10 cellular contexts compared by ENCODE assay signal in genomic region chr2:216445489-216445888, GRCh38.
"Had no signal": no experiment of that assay in that cellular context is flagged by ENCODE, and none has a peak within 500 bp of the region (broad histone marks: within the 10 kb centered on the region; RNA-seq: fewer than 3 reads in every experiment).

No MANE protein-coding gene starts in this region.

- DNase-seq: activated B cell treated with CpG ODN at 0.5 μM for 24 hours; activated CD4-positive, alpha-beta T cell treated with anti-CD3 and anti-CD28 coated beads, Interleukin-2, amount 10 ng/mL, durations not matched to agents 24 days and 14 days; activated naive CD4-positive, alpha-beta T cell treated with anti-CD3 and anti-CD28 coated beads, Interleukin-2, amount 10 ng/mL, durations not matched to agents 7 days and 5 days; activated T-cell treated with anti-CD3 and anti-CD28 coated beads for 4 hours; body of pancreas; kidney; pancreas; stimulated activated CD4-positive, alpha-beta T cell treated with anti-CD3 and anti-CD28 coated beads, Interleukin-12 subunit alpha, Interleukin-12 subunit beta, amount 100 ng/mL, for 4 hours; stimulated activated naive CD4-positive, alpha-beta T cell treated with Interleukin-2 at 50 U/mL for 16 hours; trophoblast cell had no signal

- ATAC-seq: body of pancreas, pancreas had no signal
